Comparison of ENCODE assay signal across 18 cellular contexts in the genomic region with DNA sequence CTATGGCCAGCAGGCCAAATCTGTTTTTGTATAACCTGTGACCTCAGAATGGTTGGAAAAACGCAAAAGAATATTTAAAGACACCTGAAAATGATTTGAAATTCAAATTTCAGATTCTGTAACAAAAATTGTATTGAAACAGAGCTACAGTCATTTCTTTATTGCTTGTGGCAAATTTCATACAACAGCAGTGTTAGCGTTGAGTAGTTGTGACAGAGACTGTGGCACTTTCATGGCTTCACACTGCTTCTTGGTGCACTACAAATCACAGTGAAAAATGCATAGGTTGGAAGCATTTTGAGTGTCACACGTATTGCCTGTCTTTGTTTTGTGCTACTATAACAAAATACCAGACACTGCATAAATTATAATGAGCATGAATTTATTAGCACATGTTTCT.
"Had no signal": no experiment of that assay in that cellular context is flagged by ENCODE, and none has a peak within 500 bp of the region (broad histone marks: within the 10 kb centered on the region; RNA-seq: fewer than 3 reads in every experiment).

No MANE protein-coding gene starts in this region.

- H3K9me3 ChIP-seq: sigmoid colon, vagina had no signal

- H3K4me3 ChIP-seq: sigmoid colon, smooth muscle cell, vagina had no signal

- H3K36me3 ChIP-seq: sigmoid colon, vagina had no signal

- DNase-seq: activated CD4-positive, alpha-beta T cell treated with anti-CD3 and anti-CD28 coated beads, Interleukin-2, amount 50 U/mL, for 1 hour; activated CD4-positive, CD25-positive, alpha-beta regulatory T cell treated with anti-CD3 and anti-CD28 coated beads, Interleukin-2, amount 50 U/mL, for 72 hours; activated CD8-positive, alpha-beta T cell treated with anti-CD3 and anti-CD28 coated beads, Interleukin-2, amount 10 ng/mL, durations not matched to agents 7 days and 5 days; activated T-cell treated with anti-CD3 and anti-CD28 coated beads, Interleukin-2, amount 50 U/mL, for 24 hours; aorta; effector CD8-positive, alpha-beta T cell; foreskin keratinocyte; left colon; retina; sigmoid colon; stimulated activated CD4-positive, alpha-beta T cell treated with anti-CD3 and anti-CD28 coated beads, Interleukin-15, amount 100 ng/mL, for 24 hours; stimulated activated CD8-positive, alpha-beta memory T cell treated with anti-CD3 and anti-CD28 coated beads, Interleukin-4, amount 100 ng/mL, for 48 hours; stimulated activated naive B cell treated with anti-CD40 and anti-IgM and Interleukin-4, amounts not matched to agents 10 μg/mL and 1 μg/mL and 100 μg/mL, for 72 hours; trophoblast cell had no signal

- ATAC-seq: activated CD8-positive, alpha-beta T cell treated with anti-CD3 and anti-CD28 coated beads, Interleukin-2, amount 10 ng/mL, durations not matched to agents 7 days and 5 days; activated T-helper 17 cell treated with anti-CD3 and anti-CD28 coated beads, Interleukin-2, amount 50 U/mL, for 72 hours; foreskin keratinocyte; left colon; natural killer cell treated with Interleukin-12 subunit alpha and Interleukin-12 subunit beta and Interleukin-15 and Interleukin-18, amount 100 ng/mL, for 72 hours had no signal

- H3K4me1 ChIP-seq: sigmoid colon, vagina had no signal

- H3K27me3 ChIP-seq: sigmoid colon, vagina had no signal
